11 cellular contexts compared by ENCODE assay signal in genomic region chr15:39582286-39582976, GRCh38. TPM values are rescaled to one million over a fixed set of nuclear protein-coding genes. Genes with fewer than 3 reads are reported as not detected.
DNase-seq lines count a peak whose midpoint lies in the region; ATAC-seq, FAIRE-seq and TF ChIP-seq lines count a peak whose summit lies in the region.
"Had no signal": no experiment of that assay in that cellular context is flagged by ENCODE, and none has a peak within 500 bp of the region (broad histone marks: within the 10 kb centered on the region; RNA-seq: fewer than 3 reads in every experiment).

No MANE protein-coding gene starts in this region.

- peak overlapping the region; percentile 97 for H3K27ac ChIP-seq in astrocyte (ENCODE audit: low read depth, low read length)
- H3K27ac ChIP-seq in right atrium auricular region: peak overlapping the region; percentile 86 to 89

- no peak overlapping the region for H2AFZ ChIP-seq in astrocyte (ENCODE audit: low read depth, low read length)

- no peaks in the 10 kb centered on the region for H3K27me3 ChIP-seq in astrocyte (ENCODE audit: insufficient read depth, low read length)
- H3K27me3 ChIP-seq in right atrium auricular region: no peaks in the 10 kb centered on the region

- intact Hi-C loops in posterior vena cava (cut with DNase I): loop anchor here (5.0 to 10.0 kb wide), 2 partner anchors 410 to 768 kb away; no protein-coding TSS in a partner anchor

- peak overlapping the region; percentile 98 for H3K4me3 Mint-ChIP-seq in astrocyte (ENCODE audit: unreplicated experiment)

- H3K4me3 ChIP-seq in astrocyte (ENCODE audit: insufficient read depth, low read depth, low read length) (peak overlapping the region; percentile 94), right atrium auricular region (peak overlapping the region; percentile 57 to 61)

- no peaks in the 10 kb centered on the region for H3K27me3 Mint-ChIP-seq in astrocyte (ENCODE audit: low read depth, unreplicated experiment)

- H3K9me3 Mint-ChIP-seq in astrocyte (ENCODE audit: unreplicated experiment): peaks cover 2% of the 10 kb centered on the region

- H3K36me3 Mint-ChIP-seq in astrocyte (ENCODE audit: low read depth, unreplicated experiment): peaks cover 15% of the 10 kb centered on the region

- H3K4me1 ChIP-seq in astrocyte (ENCODE audit: insufficient read depth, low read length): peaks cover 60% of the 10 kb centered on the region
- peaks cover 0 to 52% of the 10 kb centered on the region in 2 donors for H3K4me1 ChIP-seq in right atrium auricular region

- H4K20me1 ChIP-seq in astrocyte (ENCODE audit: insufficient read depth, low read length): peaks cover 64% of the 10 kb centered on the region

- H3K4me2 ChIP-seq in astrocyte (ENCODE audit: low read length): peak overlapping the region; percentile 94

- peak; percentile 66 for DNase-seq in Daoy (ENCODE audit: low read depth)
- no peak for DNase-seq in astrocyte (ENCODE audit: low read depth)
- no peak for DNase-seq in right atrium auricular region (ENCODE audit: low spot score)
- peak; percentile 89 for DNase-seq in posterior vena cava (ENCODE audit: low spot score)
- no peak for DNase-seq in GM19240 (ENCODE audit: insufficient read length, low spot score)
- DNase-seq in frontal cortex (ENCODE audit: low spot score in 2 of 2): no peak
- DNase-seq in NCI-H1105 (lab: John Stamatoyannopoulos, UW): no peak
- DNase-seq: GDM1; NCI-H1092; stimulated activated CD4-positive, alpha-beta T cell treated with anti-CD3 and anti-CD28 coated beads, Interleukin-4, amount 100 ng/mL, for 1 hour had no signal

- H3K4me1 Mint-ChIP-seq in astrocyte (ENCODE audit: low read depth, unreplicated experiment): peaks cover 55% of the 10 kb centered on the region

- peak overlapping the region; percentile 35 for H3K27ac Mint-ChIP-seq in astrocyte (ENCODE audit: unreplicated experiment)

- no peak for FAIRE-seq in astrocyte (lab: Jason Lieb, UNC)
- FAIRE-seq in frontal cortex (lab: Jason Lieb, UNC): no peak

- peak overlapping the region; percentile 96 for H3K9ac ChIP-seq in astrocyte (ENCODE audit: low read length)

- H3K36me3 ChIP-seq in astrocyte (ENCODE audit: insufficient read depth, low read length): peaks cover 51% of the 10 kb centered on the region
- H3K36me3 ChIP-seq in right atrium auricular region: peaks cover 58% of the 10 kb centered on the region

- H3K9me3 ChIP-seq in astrocyte (ENCODE audit: insufficient read depth, low read depth, low read length) (no peaks in the 10 kb centered on the region), right atrium auricular region (no peaks in the 10 kb centered on the region)

- TF ChIP-seq CTCF in astrocyte (IDR thresholded peaks at IDR 0.05; ENCODE audit: insufficient read depth, low read depth, low read length): no peak
- TF ChIP-seq CTCF in right atrium auricular region (IDR thresholded peaks at IDR 0.05): no peak

- peaks cover 47% of the 10 kb centered on the region for H3K79me2 ChIP-seq in astrocyte (ENCODE audit: insufficient read depth, low read length)

- ATAC-seq in GM18502 (IDR thresholded peaks at IDR 0.05; ENCODE audit: poor library complexity, unreplicated experiment): no peak

RNA-seq across cellular contexts. Expression of gene THBS1, which starts 1.6 kb away (rescaled TPM):
- total RNA-seq in Daoy (2014; rRNA removed; shearing (Covaris generic)): 567 and 839 TPM in 2 replicates
- 720 and 820 TPM in 2 replicates for total RNA-seq in astrocyte
- 100 to 1,000 TPM in 1 of 2 donors, 10 to 100 TPM in 1; 67.8 to 205 TPM for total RNA-seq in right atrium auricular region
- 1,000 to 10,000 TPM in 1 of 2 donors, 100 to 1,000 TPM in 1; 585 to 1,947 TPM for total RNA-seq in posterior vena cava
- 57.1 TPM for total RNA-seq in frontal cortex

Comparison
In these comparisons a context has a peak if more than half of its experiments do, and no peak if none do; other contexts are left out.
1. DNase-seq: peak in Daoy (single experiment) and posterior vena cava (single experiment); none in astrocyte (single experiment), right atrium auricular region (single experiment), GM19240 (single experiment), frontal cortex (0 of 2) and NCI-H1105 (single experiment).